In the genomic region with DNA sequence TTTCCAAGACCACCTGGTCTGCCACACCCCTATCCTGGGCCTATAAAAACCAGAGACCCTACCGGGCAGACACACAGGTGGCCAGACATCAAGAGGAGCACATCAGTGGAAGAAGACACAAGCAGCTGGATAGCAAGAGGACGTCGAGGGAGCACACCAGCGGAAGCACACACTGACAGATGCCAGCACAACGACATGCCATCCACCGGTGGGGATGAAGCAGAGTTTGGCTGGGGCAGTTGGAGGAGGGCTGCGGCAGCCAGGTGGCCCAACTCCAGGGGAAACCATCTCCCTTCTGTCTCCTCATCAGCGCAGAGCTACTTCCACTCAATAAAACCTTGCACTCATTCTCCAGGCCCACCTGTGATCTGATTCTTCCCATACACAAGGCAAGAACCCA, we compare ENCODE assay signal across 19 cellular contexts.
A peak's percentile ranks its signal among the peaks of the same experiment; 100 is the strongest.
DNase-seq lines count a peak whose midpoint lies in the region; ATAC-seq and TF ChIP-seq lines count a peak whose summit lies in the region.
"Had no signal": no experiment of that assay in that cellular context is flagged by ENCODE, and none has a peak within 500 bp of the region (broad histone marks: within the 10 kb centered on the region; RNA-seq: fewer than 3 reads in every experiment).

No MANE protein-coding gene starts in this region.

- H3K79me1 ChIP-seq in neuronal stem cell (ENCODE audit: low read depth, low read length): no peaks in the 10 kb centered on the region

- H3K27ac ChIP-seq in right cardiac atrium (ENCODE audit: low read length) (no peak overlapping the region), neuronal stem cell (replicated peaks; ENCODE audit: low read length) (no peak overlapping the region), esophagus squamous epithelium (no peak overlapping the region)
- H3K27ac ChIP-seq: BLaER1 had no signal

- no peak for TF ChIP-seq CTCF in esophagus squamous epithelium (IDR thresholded peaks at IDR 0.05)

- H3K27me3 ChIP-seq in right cardiac atrium (ENCODE audit: control insufficient read depth, insufficient read depth) (no peaks in the 10 kb centered on the region), neuronal stem cell (ENCODE audit: control insufficient read depth in 3 of 3, insufficient read depth in 3 of 3, low read depth in 1 of 3, low read length in 3 of 3) (no peaks in the 10 kb centered on the region), esophagus squamous epithelium (no peaks in the 10 kb centered on the region)
- H3K27me3 ChIP-seq: BE2C, BLaER1 had no signal

- H3K4me3 ChIP-seq in right cardiac atrium (ENCODE audit: low read length) (no peak overlapping the region), neuronal stem cell (ENCODE audit: low read length in 2 of 2) (no peak overlapping the region), esophagus squamous epithelium (no peak overlapping the region)
- H3K4me3 ChIP-seq: BLaER1 had no signal

- intact Hi-C loops in Right ventricle myocardium inferior (cut with DNase I): no loop called here
- intact Hi-C loops in right cardiac atrium (cut with DNase I): no loop called here
- intact Hi-C loops in esophagus squamous epithelium (cut with DNase I): no loop called here

- H2BK120ac ChIP-seq in neuronal stem cell (ENCODE audit: low read depth, low read length): no peak overlapping the region

- H3K4me1 ChIP-seq in right cardiac atrium (ENCODE audit: control insufficient read depth, insufficient read depth, low read length) (no peaks in the 10 kb centered on the region), neuronal stem cell (ENCODE audit: control insufficient read depth in 2 of 2, insufficient read depth in 1 of 2, low read depth in 1 of 2, low read length in 2 of 2) (no peaks in the 10 kb centered on the region), esophagus squamous epithelium (no peaks in the 10 kb centered on the region)
- H3K4me1 ChIP-seq: BE2C, BLaER1 had no signal

- H4K91ac ChIP-seq in neuronal stem cell (ENCODE audit: low read depth, low read length, poor library complexity): no peak overlapping the region

- no peak overlapping the region for H2BK12ac ChIP-seq in neuronal stem cell (ENCODE audit: low read length)

- no peak overlapping the region for H2AK5ac ChIP-seq in neuronal stem cell (ENCODE audit: low read depth, low read length)

- H3K9me3 ChIP-seq in right cardiac atrium (ENCODE audit: control insufficient read depth, low read length) (no peaks in the 10 kb centered on the region), neuronal stem cell (replicated peaks in 1 of 2; ENCODE audit: control insufficient read depth in 2 of 2, insufficient read depth in 1 of 2, low read depth in 1 of 2, low read length in 2 of 2) (no peaks in the 10 kb centered on the region), esophagus squamous epithelium (no peaks in the 10 kb centered on the region)
- H3K9me3 ChIP-seq: BE2C, BLaER1 had no signal

- no peak overlapping the region for H2AFZ ChIP-seq in neuronal stem cell (ENCODE audit: low read length)

- peak overlapping the region; percentile 52 for H2BK15ac ChIP-seq in neuronal stem cell (ENCODE audit: low read length)

- no peak overlapping the region for H4K8ac ChIP-seq in neuronal stem cell (ENCODE audit: low read depth, low read length)

- DNase-seq in Right ventricle myocardium inferior (ENCODE audit: missing footprints) (peak; percentile 43), right cardiac atrium (no peak), neuronal stem cell (ENCODE audit: low spot score) (no peak), DMS79 (lab: John Stamatoyannopoulos, UW) (no peak), esophagus squamous epithelium (lab: John Stamatoyannopoulos, UW) (no peak)
- DNase-seq: 8988T; ACHN; BE2C; C1 segment of cervical spinal cord; CD4-positive, alpha-beta memory T cell; CD4-positive, CD25-positive, alpha-beta regulatory T cell; CD8-positive, alpha-beta memory T cell; COR-L47; DMS 273 treated with DMSO at 0.1 percent for 48 hours; DMS153; DMS53; DMS79 treated with DMSO at 0.1 percent for 48 hours; GF-D8 had no signal

- H3K23ac ChIP-seq in neuronal stem cell (ENCODE audit: low read depth, low read length, poor library complexity): no peak overlapping the region

- no peaks in the 10 kb centered on the region for H3K36me3 ChIP-seq in neuronal stem cell (replicated peaks in 1 of 2; ENCODE audit: control insufficient read depth in 2 of 2, insufficient read depth in 2 of 2, low read length in 2 of 2)
- no peaks in the 10 kb centered on the region for H3K36me3 ChIP-seq in esophagus squamous epithelium
- H3K36me3 ChIP-seq: BE2C, BLaER1 had no signal

- no peak overlapping the region for H2BK5ac ChIP-seq in neuronal stem cell (ENCODE audit: low read length)

- H3K4ac ChIP-seq in neuronal stem cell (ENCODE audit: low read length): no peak overlapping the region

- H3K4me2 ChIP-seq in neuronal stem cell (ENCODE audit: insufficient read depth, low read length, poor library complexity, severe bottlenecking): no peak overlapping the region
- H3K4me2 ChIP-seq: BLaER1 had no signal

- no peak for TF ChIP-seq POLR2A in esophagus squamous epithelium (IDR thresholded peaks at IDR 0.05)

- ATAC-seq in Right ventricle myocardium inferior (no peak), right cardiac atrium (no peak)

- peak overlapping the region; percentile 62 for H3K18ac ChIP-seq in neuronal stem cell (ENCODE audit: low read length)

- no peak overlapping the region for H3K9ac ChIP-seq in neuronal stem cell (ENCODE audit: low read depth, low read length, poor library complexity)
- H3K9ac ChIP-seq: BLaER1 had no signal

- peak overlapping the region; percentile 57 for H3K14ac ChIP-seq in neuronal stem cell (ENCODE audit: low read length)

- WGBS in right cardiac atrium: 90% methylated on average over 8 of the region's 8 CpGs
- WGBS in neuronal stem cell (ENCODE audit: extremely low coverage in 2 of 2, insufficient read length in 2 of 2, insufficient replicate concordance in 1 of 2), 2 donors: no CpG with 5 or more reads among the region's 8 CpGs
- 82 to 100% methylated on average over 2 to 4 of the region's 8 CpGs for WGBS in esophagus squamous epithelium, 2 donors
